ENCODE assay signal across 9 cellular contexts in genomic region chr4:13547563-13548041, GRCh38. TPM values are rescaled to one million over a fixed set of nuclear protein-coding genes. Genes with fewer than 3 reads are reported as not detected.
DNase-seq lines count a peak whose midpoint lies in the region; ATAC-seq lines count a peak whose summit lies in the region.
"Had no signal": no experiment of that assay in that cellular context is flagged by ENCODE, and none has a peak within 500 bp of the region (broad histone marks: within the 10 kb centered on the region; RNA-seq: fewer than 3 reads in every experiment).

No MANE protein-coding gene starts in this region.

- H3K4me1 Mint-ChIP-seq in T-cell: peaks cover 36 to 40% (median 38%) of the 10 kb centered on the region in 3 donors
- peaks cover 42% of the 10 kb centered on the region for H3K4me1 Mint-ChIP-seq in stimulated activated naive CD8-positive, alpha-beta T cell treated with anti-CD3 and anti-CD28 coated beads, Interleukin-15, amount 100 ng/mL, for 72 hours

- H3K9me3 Mint-ChIP-seq in T-cell: peaks cover 0 to 6% (median 0%) of the 10 kb centered on the region in 3 donors
- H3K9me3 Mint-ChIP-seq in stimulated activated naive CD8-positive, alpha-beta T cell treated with anti-CD3 and anti-CD28 coated beads, Interleukin-15, amount 100 ng/mL, for 72 hours: no peaks in the 10 kb centered on the region

- H3K27ac ChIP-seq in iPS-18a (ENCODE audit: low read length) (no peak overlapping the region), aorta (ENCODE audit: low read depth in 1 of 2, low read length in 2 of 2) (no peak overlapping the region)
- H3K27ac ChIP-seq: epithelial cell of prostate had no signal

- peaks cover 4% of the 10 kb centered on the region for H3K36me3 Mint-ChIP-seq in T-cell

- H3K27me3 Mint-ChIP-seq in T-cell: peaks cover 63 to 69% of the 10 kb centered on the region in 2 donors
- H3K27me3 Mint-ChIP-seq in stimulated activated naive CD8-positive, alpha-beta T cell treated with anti-CD3 and anti-CD28 coated beads, Interleukin-15, amount 100 ng/mL, for 72 hours: peaks cover 93% of the 10 kb centered on the region

- no peak overlapping the region for H3K27ac Mint-ChIP-seq in T-cell
- H3K27ac Mint-ChIP-seq in stimulated activated naive CD8-positive, alpha-beta T cell treated with anti-CD3 and anti-CD28 coated beads, Interleukin-15, amount 100 ng/mL, for 72 hours: peak overlapping the region in 1 of 2 donors; percentile 34

- H3K36me3 ChIP-seq in iPS-18a (ENCODE audit: control insufficient read depth, low read depth, low read length): no peaks in the 10 kb centered on the region
- no peaks in the 10 kb centered on the region for H3K36me3 ChIP-seq in aorta (ENCODE audit: control insufficient read depth in 1 of 2, insufficient read depth in 2 of 2, low read length in 1 of 2)

- CTCF ChIA-PET in T-cell (lab: Charles Lee): interaction anchor here (0.7 to 1.0 kb wide), 2 partner anchors 22 to 819 kb away, joined by 3 read pairs; no protein-coding TSS in a partner anchor

- intact Hi-C loops in aorta (cut with DNase I): loop anchor here (2.0 to 10.0 kb wide), 3 partner anchors 695 to 820 kb away; no protein-coding TSS in a partner anchor

- WGBS in aorta, 2 donors: 1 to 2% methylated on average over 34 to 50 of the region's 50 CpGs

- ATAC-seq in GM19397 (IDR thresholded peaks at IDR 0.05; ENCODE audit: unreplicated experiment) (peak; percentile 23), T-cell (replicated peaks in 1 of 4) (peak in 3 of 4 experiments; percentile 27 to 54 (median 48)), aorta (ENCODE audit: low FRiP score) (no peak), HG03039 (IDR thresholded peaks at IDR 0.05; ENCODE audit: unreplicated experiment) (no peak)
- ATAC-seq in stimulated activated naive CD8-positive, alpha-beta T cell treated with anti-CD3 and anti-CD28 coated beads, Interleukin-15, amount 100 ng/mL, for 72 hours: peak; percentile 40

- DNase-seq in AG08396 (ENCODE audit: low spot score) (peak; percentile 18), T-cell (peak in 11 of 34 experiments; percentile 15 to 42 (median 24)), NCI-H1048 (lab: John Stamatoyannopoulos, UW) (no peak), aorta (no peak)
- peak in 1 of 2 donors; percentile 14 for DNase-seq in stimulated activated naive CD8-positive, alpha-beta T cell treated with anti-CD3 and anti-CD28 coated beads, Interleukin-15, amount 100 ng/mL, for 72 hours

- H3K27me3 ChIP-seq in iPS-18a (ENCODE audit: control insufficient read depth, insufficient read depth, low read length): peaks cover 82% of the 10 kb centered on the region
- peaks cover 0 to 2% of the 10 kb centered on the region in 2 donors for H3K27me3 ChIP-seq in aorta (ENCODE audit: control insufficient read depth in 1 of 2, insufficient read depth in 2 of 2, low read length in 1 of 2)

- POLR2A ChIA-PET in T-cell (lab: Charles Lee): interaction anchor here in 1 of 2 donors (0.6 kb wide), 1 partner anchor 1768 kb away, joined by 8 read pairs; no protein-coding TSS in a partner anchor

- H3K4me3 Mint-ChIP-seq in T-cell: peak overlapping the region; percentile 45 to 85 (median 59)
- H3K4me3 Mint-ChIP-seq in stimulated activated naive CD8-positive, alpha-beta T cell treated with anti-CD3 and anti-CD28 coated beads, Interleukin-15, amount 100 ng/mL, for 72 hours: peak overlapping the region; percentile 82 to 85

- peaks cover 15% of the 10 kb centered on the region for H3K4me1 ChIP-seq in iPS-18a (ENCODE audit: control insufficient read depth, low read depth, low read length)
- no peaks in the 10 kb centered on the region for H3K4me1 ChIP-seq in aorta (ENCODE audit: control insufficient read depth in 1 of 2, insufficient read depth in 2 of 2, low read length in 2 of 2)

- H3K9ac ChIP-seq in iPS-18a (ENCODE audit: low read length): peak overlapping the region; percentile 6

- H3K4me3 ChIP-seq in iPS-18a (ENCODE audit: low read length): peak overlapping the region; percentile 62
- H3K4me3 ChIP-seq in aorta (ENCODE audit: low read length in 2 of 2): no peak overlapping the region

- H3K9me3 ChIP-seq in iPS-18a (ENCODE audit: control insufficient read depth, low read depth, low read length) (no peaks in the 10 kb centered on the region), aorta (ENCODE audit: control insufficient read depth, low read length) (no peaks in the 10 kb centered on the region)

RNA-seq across cellular contexts. Expression of gene NKX3-2, which starts 3.3 kb away (rescaled TPM):
- total RNA-seq in T-cell (not detected), aorta (under 1 TPM; 0.13 to 0.18 TPM)
- not detected for polyA plus RNA-seq in aorta

Comparison
In these comparisons a context has a peak if more than half of its experiments do, and no peak if none do; other contexts are left out.
1. ATAC-seq: peak in GM19397 (single experiment), T-cell (3 of 4) and stimulated activated naive CD8-positive, alpha-beta T cell treated with anti-CD3 and anti-CD28 coated beads, Interleukin-15, amount 100 ng/mL, for 72 hours (single experiment); none in aorta (single experiment) and HG03039 (single experiment).